Comparison of ENCODE assay signal across 9 cellular contexts in genomic region chr5:69083412-69083811, GRCh38. TPM values are rescaled to one million over a fixed set of nuclear protein-coding genes. Genes with fewer than 3 reads are reported as not detected.
DNase-seq lines count a peak whose midpoint lies in the region; ATAC-seq lines count a peak whose summit lies in the region.
"Had no signal": no experiment of that assay in that cellular context is flagged by ENCODE, and none has a peak within 500 bp of the region (broad histone marks: within the 10 kb centered on the region; RNA-seq: fewer than 3 reads in every experiment).

No MANE protein-coding gene starts in this region.

- no peak for ATAC-seq in HG03342 (IDR thresholded peaks at IDR 0.05; ENCODE audit: unreplicated experiment)

- no peaks in the 10 kb centered on the region for H3K27me3 ChIP-seq in MG63

- no peak overlapping the region for H3K4me3 ChIP-seq in MG63

- H3K36me3 ChIP-seq in MG63: no peaks in the 10 kb centered on the region

- H3K9me3 ChIP-seq in MG63: no peaks in the 10 kb centered on the region

- DNase-seq in NCI-H1105 treated with DMSO at 0.1 percent for 48 hours (lab: John Stamatoyannopoulos, UW): peak; percentile 1
- DNase-seq in NCI-H1105 (lab: John Stamatoyannopoulos, UW): no peak
- DNase-seq in MG63: peak; percentile 21
- DNase-seq in amniotic epithelial cell (ENCODE audit: low read depth): peak; percentile 19
- peak; percentile 58 for DNase-seq in mucosa of gallbladder (ENCODE audit: low spot score)
- no peak for DNase-seq in middle frontal gyrus (ENCODE audit: extremely low spot score, low spot score)
- DNase-seq in amygdala (lab: John Stamatoyannopoulos, UW): no peak
- DNase-seq: stimulated activated CD4-positive, alpha-beta T cell treated with anti-CD3 and anti-CD28 coated beads, Interleukin-4, amount 100 ng/mL, for 24 hours had no signal

RNA-seq across cellular contexts. Expression of gene SLC30A5, which starts 10.4 kb away (rescaled TPM):
- total RNA-seq in MG63 (2014; rRNA removed; shearing (Covaris generic); ENCODE audit: low replicate concordance): 38.4 and 40.8 TPM in 2 replicates
- total RNA-seq in mucosa of gallbladder: 60.5 TPM

Comparison
In these comparisons a context has a peak if more than half of its experiments do, and no peak if none do; other contexts are left out.
1. DNase-seq: peak in NCI-H1105 treated with DMSO at 0.1 percent for 48 hours (single experiment), MG63 (single experiment), amniotic epithelial cell (single experiment) and mucosa of gallbladder (single experiment); none in NCI-H1105 (single experiment), middle frontal gyrus (single experiment) and amygdala (0 of 56).